In the genomic region with DNA sequence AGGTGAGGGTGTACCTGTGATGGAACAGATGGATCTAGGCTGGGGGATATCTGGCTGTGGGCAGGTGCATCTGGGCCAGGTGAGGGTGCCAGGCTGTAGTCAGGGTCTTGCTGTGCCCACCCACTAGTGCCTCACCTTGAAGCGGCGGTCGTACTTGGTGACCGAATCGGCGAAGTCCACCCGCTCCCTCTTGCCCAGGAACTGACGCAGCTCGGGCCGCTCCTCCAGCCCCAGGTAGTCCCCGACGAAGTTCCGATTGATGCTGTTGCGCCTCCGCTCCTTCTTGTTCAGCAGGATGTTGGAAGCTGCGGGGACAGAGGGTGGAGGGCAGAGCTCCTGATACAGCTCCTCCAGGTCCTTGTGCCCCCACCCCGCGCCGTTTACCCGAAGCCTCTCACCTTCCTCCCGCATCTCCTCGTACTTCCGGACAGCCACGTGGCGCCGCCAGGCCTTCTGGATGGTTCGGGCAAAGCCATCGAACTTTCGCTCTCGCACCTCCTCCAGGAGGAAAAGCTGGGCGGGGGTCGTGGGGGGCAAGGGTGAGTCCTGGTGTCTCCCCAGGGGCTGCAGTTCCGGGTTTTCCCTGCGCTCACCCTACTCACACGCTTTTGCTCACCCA, we compare ENCODE assay signal across 1 cellular context.
TF ChIP-seq lines count a peak whose summit lies in the region.

No MANE protein-coding gene starts in this region.

TF ChIP-seq in GM23338, 12 proteins besides CTCF, POLR2A, EP300 and RAD21 (continued from another document):
- TF ChIP-seq POLR2AphosphoS5 (IDR thresholded peaks at IDR 0.05; ENCODE audit: low read depth) (no peak), STAT1 (IDR thresholded peaks at IDR 0.05; ENCODE audit: unreplicated experiment) (no peak), CREB1 (CRISPR knock-in tag; IDR thresholded peaks at IDR 0.05; ENCODE audit: low read depth) (no peak), JUNB (IDR thresholded peaks at IDR 0.05; ENCODE audit: unreplicated experiment) (no peak), ZNF462 (CRISPR knock-in tag; IDR thresholded peaks at IDR 0.05) (no peak)
TF ChIP-seq in GM23338: peak in this region for 0.
